In genomic region chr6:14092861-14093789, GRCh38 we compare ENCODE assay signal across 12 cellular contexts. TPM values are rescaled to one million over a fixed set of nuclear protein-coding genes. Genes with fewer than 3 reads are reported as not detected.
DNase-seq lines count a peak whose midpoint lies in the region; ATAC-seq and TF ChIP-seq lines count a peak whose summit lies in the region.
"Had no signal": no experiment of that assay in that cellular context is flagged by ENCODE, and none has a peak within 500 bp of the region (broad histone marks: within the 10 kb centered on the region; RNA-seq: fewer than 3 reads in every experiment).

No MANE protein-coding gene starts in this region.

- H3K4me3 ChIP-seq in astrocyte of the spinal cord (ENCODE audit: low read depth, low read length), result no peak overlapping the region

- no peak overlapping the region for H3K27ac Mint-ChIP-seq in activated CD4-positive, alpha-beta memory T cell treated with anti-CD3 and anti-CD28 coated beads for 36 hours
- H3K27ac Mint-ChIP-seq: nephron had no signal

- peaks cover 5% of the 10 kb centered on the region for H3K27me3 Mint-ChIP-seq in activated CD4-positive, alpha-beta memory T cell treated with anti-CD3 and anti-CD28 coated beads for 36 hours

- peaks cover 35% of the 10 kb centered on the region for H3K4me1 Mint-ChIP-seq in activated CD4-positive, alpha-beta memory T cell treated with anti-CD3 and anti-CD28 coated beads for 36 hours (ENCODE audit: low read depth)

- H3K36me3 Mint-ChIP-seq in activated CD4-positive, alpha-beta memory T cell treated with anti-CD3 and anti-CD28 coated beads for 36 hours, result no peaks in the 10 kb centered on the region

- ATAC-seq in left lobe of liver (peak; percentile 74), GM19455 (IDR thresholded peaks at IDR 0.05; ENCODE audit: unreplicated experiment) (no peak)

- DNase-seq in Ammon's horn (ENCODE audit: low spot score), result peak; percentile 24
- DNase-seq in NCI-H1092 treated with DMSO at 0.1 percent for 48 hours (lab: John Stamatoyannopoulos, UW), result peak; percentile 28
- DNase-seq in astrocyte of the spinal cord (ENCODE audit: low read depth, low spot score), result peak; percentile 47
- peak; percentile 70 for DNase-seq in left lobe of liver (ENCODE audit: low spot score)
- no peak for DNase-seq in RKO (ENCODE audit: low spot score)
- no peak for DNase-seq in activated CD4-positive, alpha-beta memory T cell treated with anti-CD3 and anti-CD28 coated beads for 36 hours
- DNase-seq in OCI-M1 (lab: John Stamatoyannopoulos, UW), result no peak
- DNase-seq: right cardiac atrium; SIG-M5; stimulated activated CD4-positive, alpha-beta T cell treated with anti-CD3 and anti-CD28 coated beads, Interleukin-4, amount 100 ng/mL, for 1 hour had no signal

- in situ Hi-C loops in astrocyte of the spinal cord (cut with HindIII; ENCODE audit: low sequenced_read_pairs), result no loop called here

- CTCF ChIA-PET in activated CD4-positive, alpha-beta memory T cell treated with anti-CD3 and anti-CD28 coated beads for 36 hours (lab: Charles Lee), result interaction anchor here (1.2 kb wide), 1 partner anchor 26 kb away, joined by 4 read pairs; no protein-coding TSS in a partner anchor

- POLR2A ChIA-PET in activated CD4-positive, alpha-beta memory T cell treated with anti-CD3 and anti-CD28 coated beads for 36 hours (lab: Charles Lee), result no interaction called here

- H3K4me3 Mint-ChIP-seq in activated CD4-positive, alpha-beta memory T cell treated with anti-CD3 and anti-CD28 coated beads for 36 hours, result no peak overlapping the region
- H3K4me3 Mint-ChIP-seq: nephron had no signal

- intact Hi-C loops in activated CD4-positive, alpha-beta memory T cell treated with anti-CD3 and anti-CD28 coated beads for 36 hours (cut with micrococcal nuclease), result no loop called here

- peaks cover 2% of the 10 kb centered on the region for H3K9me3 Mint-ChIP-seq in activated CD4-positive, alpha-beta memory T cell treated with anti-CD3 and anti-CD28 coated beads for 36 hours
- H3K9me3 Mint-ChIP-seq: nephron had no signal

- TF ChIP-seq CTCF in astrocyte of the spinal cord (IDR thresholded peaks at IDR 0.05; ENCODE audit: low read depth, low read length), result no peak

RNA-seq across cellular contexts. Expression of gene CD83, which starts 24.4 kb away (rescaled TPM):
- total RNA-seq in left lobe of liver, result 0.38 TPM
- 10 to 100 TPM; 21.8 to 23.0 TPM for total RNA-seq in activated CD4-positive, alpha-beta memory T cell treated with anti-CD3 and anti-CD28 coated beads for 36 hours

Comparison
In these comparisons a context has a peak if more than half of its experiments do, and no peak if none do; other contexts are left out.
1. DNase-seq: peak in Ammon's horn (single experiment), NCI-H1092 treated with DMSO at 0.1 percent for 48 hours (single experiment), astrocyte of the spinal cord (single experiment) and left lobe of liver (single experiment); none in RKO (single experiment), activated CD4-positive, alpha-beta memory T cell treated with anti-CD3 and anti-CD28 coated beads for 36 hours (single experiment) and OCI-M1 (single experiment).
2. RNA of gene CD83, which starts 24.4 kb away (total RNA-seq): 21.8 to 23.0 TPM in activated CD4-positive, alpha-beta memory T cell treated with anti-CD3 and anti-CD28 coated beads for 36 hours; 0.38 TPM in left lobe of liver (single experiment); every median in the first group is over 10 times any median in the second.